1 cellular context compared by ENCODE assay signal in genomic region chr10:62266611-62267010, GRCh38.
TF ChIP-seq lines count a peak whose summit lies in the region.

No MANE protein-coding gene starts in this region.

TF ChIP-seq in WTC11, 78 proteins besides CTCF, POLR2A, EP300 and RAD21 (continued from another document):
- no peak for TF ChIP-seq MLX (CRISPR knock-in tag; IDR thresholded peaks at IDR 0.05)
- no peak for TF ChIP-seq FOXP1 (CRISPR knock-in tag; IDR thresholded peaks at IDR 0.05; ENCODE audit: borderline replicate concordance)
TF ChIP-seq in WTC11: peak in this region for 0.
